17 cellular contexts compared by ENCODE assay signal in the genomic region with DNA sequence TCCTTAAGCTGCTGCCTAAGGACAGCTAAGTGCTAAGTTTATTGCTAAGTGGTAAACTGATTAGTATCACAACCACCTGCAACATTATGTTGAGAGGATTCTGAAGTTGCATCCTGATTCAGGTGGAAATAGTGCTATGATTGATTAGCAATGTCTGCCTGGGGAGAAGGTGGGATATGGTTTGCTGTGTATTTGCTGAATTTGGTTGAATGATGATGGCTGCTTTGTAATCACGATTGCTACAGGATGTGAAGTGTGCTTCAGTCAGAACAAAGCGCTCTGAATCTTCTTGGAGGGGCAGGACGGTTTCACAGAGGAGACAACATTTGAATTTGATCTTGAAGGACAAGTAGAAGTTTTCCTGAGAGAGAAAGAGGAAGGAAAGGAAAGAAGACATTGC.
"Had no signal": no experiment of that assay in that cellular context is flagged by ENCODE, and none has a peak within 500 bp of the region (broad histone marks: within the 10 kb centered on the region; RNA-seq: fewer than 3 reads in every experiment).

No MANE protein-coding gene starts in this region.

- H3K36me3 ChIP-seq: gastrocnemius medialis, spleen, thoracic aorta, upper lobe of right lung, WERI-Rb-1 had no signal

- H3K4me1 ChIP-seq: gastrocnemius medialis, upper lobe of right lung had no signal

- H3K4me3 ChIP-seq: gastrocnemius medialis, lung, spleen, thoracic aorta, upper lobe of right lung had no signal

- H3K27me3 Mint-ChIP-seq: dendritic cell treated with granulocyte-macrophage colony-stimulating factor and Interleukin-4, amounts not matched to agents 40 ng/mL and 50 ng/mL, for 4 days; stimulated activated naive B cell treated with anti-CD40 and anti-IgM and Interleukin-4, amounts not matched to agents 10 μg/mL and 1 μg/mL and 100 μg/mL, for 72 hours had no signal

- DNase-seq: activated CD8-positive, alpha-beta memory T cell treated with anti-CD3 and anti-CD28 coated beads for 24 hours; activated CD8-positive, alpha-beta memory T cell treated with anti-CD3 and anti-CD28 coated beads, Interleukin-2, amount 50 U/mL, for 48 hours; effector CD8-positive, alpha-beta T cell; gastrocnemius medialis; head of caudate nucleus; nucleus accumbens; posterior cingulate gyrus; spleen; stimulated activated CD4-positive, alpha-beta T cell treated with anti-CD3 and anti-CD28 coated beads, Interleukin-4, amount 100 ng/mL, for 4 hours; stimulated activated naive B cell treated with anti-CD40 and anti-IgM and Interleukin-4, amounts not matched to agents 10 μg/mL and 1 μg/mL and 100 μg/mL, for 72 hours; upper lobe of right lung; WERI-Rb-1 had no signal

- H3K27me3 ChIP-seq: gastrocnemius medialis, spleen, upper lobe of right lung had no signal

- H3K9me3 ChIP-seq: gastrocnemius medialis, thoracic aorta, upper lobe of right lung had no signal

- H3K36me3 Mint-ChIP-seq: stimulated activated naive B cell treated with anti-CD40 and anti-IgM and Interleukin-4, amounts not matched to agents 10 μg/mL and 1 μg/mL and 100 μg/mL, for 72 hours had no signal

- H3K9me3 Mint-ChIP-seq: dendritic cell treated with granulocyte-macrophage colony-stimulating factor and Interleukin-4, amounts not matched to agents 40 ng/mL and 50 ng/mL, for 4 days; nephron had no signal

- H3K27ac ChIP-seq: gastrocnemius medialis, spleen, thoracic aorta, upper lobe of right lung, WERI-Rb-1 had no signal

- H3K27ac Mint-ChIP-seq: dendritic cell treated with granulocyte-macrophage colony-stimulating factor and Interleukin-4, amounts not matched to agents 40 ng/mL and 50 ng/mL, for 4 days; nephron; stimulated activated naive B cell treated with anti-CD40 and anti-IgM and Interleukin-4, amounts not matched to agents 10 μg/mL and 1 μg/mL and 100 μg/mL, for 72 hours had no signal

- H3K4me3 Mint-ChIP-seq: dendritic cell treated with granulocyte-macrophage colony-stimulating factor and Interleukin-4, amounts not matched to agents 40 ng/mL and 50 ng/mL, for 4 days; nephron; stimulated activated naive B cell treated with anti-CD40 and anti-IgM and Interleukin-4, amounts not matched to agents 10 μg/mL and 1 μg/mL and 100 μg/mL, for 72 hours had no signal

- ATAC-seq: esophagus mucosa; gastrocnemius medialis; stimulated activated naive B cell treated with anti-CD40 and anti-IgM and Interleukin-4, amounts not matched to agents 10 μg/mL and 1 μg/mL and 100 μg/mL, for 72 hours; upper lobe of right lung had no signal
